ENCODE assay signal across 8 cellular contexts in the genomic region with DNA sequence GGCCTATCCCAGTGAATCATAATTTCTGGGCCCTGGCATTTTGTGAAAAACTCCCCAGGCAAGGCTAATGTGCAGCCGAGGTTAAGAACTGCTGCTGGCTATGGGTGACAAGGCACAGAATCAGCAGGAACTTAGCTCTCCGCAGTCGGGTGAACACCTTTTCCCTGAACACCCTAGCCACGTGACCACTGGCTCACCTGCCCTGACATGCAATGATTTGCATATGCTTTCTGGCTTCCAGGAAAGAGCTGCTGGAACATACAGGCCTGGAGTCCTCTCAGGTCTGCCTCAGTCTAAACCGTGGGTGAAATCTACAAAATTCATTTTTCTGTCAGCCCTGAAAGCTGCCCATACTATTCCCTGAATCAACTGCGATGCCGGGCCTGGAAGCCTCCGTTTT. TPM values are rescaled to one million over a fixed set of nuclear protein-coding genes. Genes with fewer than 3 reads are reported as not detected.
DNase-seq lines count a peak whose midpoint lies in the region; ATAC-seq, FAIRE-seq and TF ChIP-seq lines count a peak whose summit lies in the region.

No MANE protein-coding gene starts in this region.

- peaks cover 26% of the 10 kb centered on the region for H3K4me1 Mint-ChIP-seq in activated T-cell treated with anti-CD3 and anti-CD28 coated beads, Interleukin-2, amount 50 U/mL, for 24 hours (ENCODE audit: low read depth)
- H3K4me1 Mint-ChIP-seq in activated naive CD4-positive, alpha-beta T cell treated with anti-CD3 and anti-CD28 coated beads, Interleukin-2, amount 10 ng/mL, durations not matched to agents 7 days and 5 days = no peaks in the 10 kb centered on the region

- DNase-seq in T47D (ENCODE audit: low read depth in 1 of 2, low spot score in 1 of 2) (peak; percentile 11 to 73), small intestine (peak; percentile 91), H54 (ENCODE audit: insufficient read length, low spot score) (no peak)
- DNase-seq in activated T-cell treated with anti-CD3 and anti-CD28 coated beads, Interleukin-2, amount 50 U/mL, for 48 hours = no peak
- DNase-seq in activated T-cell treated with anti-CD3 and anti-CD28 coated beads, Interleukin-2, amount 50 U/mL, for 24 hours = no peak
- no peak for DNase-seq in activated naive CD4-positive, alpha-beta T cell treated with anti-CD3 and anti-CD28 coated beads, Interleukin-2, amount 10 ng/mL, durations not matched to agents 7 days and 5 days

- no peak overlapping the region for H3K4me3 ChIP-seq in small intestine (ENCODE audit: low read depth in 1 of 2, low read length in 2 of 2)

- CTCF ChIA-PET in activated naive CD4-positive, alpha-beta T cell treated with anti-CD3 and anti-CD28 coated beads, Interleukin-2, amount 10 ng/mL, durations not matched to agents 7 days and 5 days (lab: Charles Lee) = no interaction called here

- H3K27me3 ChIP-seq in small intestine (ENCODE audit: control insufficient read depth in 2 of 2, insufficient read depth in 2 of 2, low read length in 2 of 2) = no peaks in the 10 kb centered on the region

- H3K27me3 Mint-ChIP-seq in activated T-cell treated with anti-CD3 and anti-CD28 coated beads, Interleukin-2, amount 50 U/mL, for 24 hours = no peaks in the 10 kb centered on the region
- no peaks in the 10 kb centered on the region for H3K27me3 Mint-ChIP-seq in activated naive CD4-positive, alpha-beta T cell treated with anti-CD3 and anti-CD28 coated beads, Interleukin-2, amount 10 ng/mL, durations not matched to agents 7 days and 5 days

- peaks cover 0 to 6% of the 10 kb centered on the region in 2 donors for H3K4me1 ChIP-seq in small intestine (ENCODE audit: control insufficient read depth in 2 of 2, insufficient read depth in 1 of 2, low read depth in 1 of 2, low read length in 1 of 2)

- H3K27ac Mint-ChIP-seq in activated T-cell treated with anti-CD3 and anti-CD28 coated beads, Interleukin-2, amount 50 U/mL, for 24 hours = no peak overlapping the region
- H3K27ac Mint-ChIP-seq in activated naive CD4-positive, alpha-beta T cell treated with anti-CD3 and anti-CD28 coated beads, Interleukin-2, amount 10 ng/mL, durations not matched to agents 7 days and 5 days = no peak overlapping the region

- FAIRE-seq in small intestine (lab: Jason Lieb, UNC) (no peak), H54 (lab: Jason Lieb, UNC) (no peak)

- WGBS in small intestine, 3 donors = 23 to 56% (median 32%) methylated on average over 8 of the region's 8 CpGs

- H3K27ac ChIP-seq in small intestine (ENCODE audit: low read depth in 1 of 2, low read length in 1 of 2) = peak overlapping the region in 1 of 2 donors; percentile 53

- in situ Hi-C loops in T47D (cut with HindIII; ENCODE audit: low pct_unique_long_range_greater_than_20kb, low sequenced_read_pairs) = no loop called here

- peaks cover 2 to 6% of the 10 kb centered on the region in 2 donors for H3K36me3 ChIP-seq in small intestine (ENCODE audit: control insufficient read depth in 2 of 2, insufficient read depth in 2 of 2, low read length in 2 of 2)

- H3K9me3 Mint-ChIP-seq in activated T-cell treated with anti-CD3 and anti-CD28 coated beads, Interleukin-2, amount 50 U/mL, for 24 hours = no peaks in the 10 kb centered on the region
- no peaks in the 10 kb centered on the region for H3K9me3 Mint-ChIP-seq in activated naive CD4-positive, alpha-beta T cell treated with anti-CD3 and anti-CD28 coated beads, Interleukin-2, amount 10 ng/mL, durations not matched to agents 7 days and 5 days

- no peaks in the 10 kb centered on the region for H3K9me3 ChIP-seq in small intestine (ENCODE audit: control insufficient read depth, low read depth)

- H3K36me3 Mint-ChIP-seq in activated T-cell treated with anti-CD3 and anti-CD28 coated beads, Interleukin-2, amount 50 U/mL, for 24 hours (ENCODE audit: low read depth) = peaks cover 94% of the 10 kb centered on the region
- H3K36me3 Mint-ChIP-seq in activated naive CD4-positive, alpha-beta T cell treated with anti-CD3 and anti-CD28 coated beads, Interleukin-2, amount 10 ng/mL, durations not matched to agents 7 days and 5 days = peaks cover 12% of the 10 kb centered on the region

- H3K4me3 Mint-ChIP-seq in activated T-cell treated with anti-CD3 and anti-CD28 coated beads, Interleukin-2, amount 50 U/mL, for 24 hours = no peak overlapping the region
- no peak overlapping the region for H3K4me3 Mint-ChIP-seq in activated naive CD4-positive, alpha-beta T cell treated with anti-CD3 and anti-CD28 coated beads, Interleukin-2, amount 10 ng/mL, durations not matched to agents 7 days and 5 days

- ATAC-seq in GM21381 (IDR thresholded peaks at IDR 0.05; ENCODE audit: unreplicated experiment) = peak; percentile 50
- ATAC-seq in HG03457 (IDR thresholded peaks at IDR 0.05; ENCODE audit: unreplicated experiment) = peak; percentile 50

- TF ChIP-seq POLR2A in H54 (IDR thresholded peaks at IDR 0.05; ENCODE audit: low read depth, low read length) = no peak

RNA-seq across cellular contexts. Expression of a gene that starts 56.6 kb away (rescaled TPM):
- 1 to 10 TPM; 3.5 to 7.8 (median 7.1) TPM for polyA plus RNA-seq in small intestine

Comparison
In these comparisons a context has a peak if more than half of its experiments do, and no peak if none do; other contexts are left out.
1. DNase-seq: peak in T47D (2 of 2) and small intestine (single experiment); none in activated T-cell treated with anti-CD3 and anti-CD28 coated beads, Interleukin-2, amount 50 U/mL, for 48 hours (0 of 2), activated T-cell treated with anti-CD3 and anti-CD28 coated beads, Interleukin-2, amount 50 U/mL, for 24 hours (single experiment), activated naive CD4-positive, alpha-beta T cell treated with anti-CD3 and anti-CD28 coated beads, Interleukin-2, amount 10 ng/mL, durations not matched to agents 7 days and 5 days (single experiment) and H54 (single experiment).